In the genomic region with DNA sequence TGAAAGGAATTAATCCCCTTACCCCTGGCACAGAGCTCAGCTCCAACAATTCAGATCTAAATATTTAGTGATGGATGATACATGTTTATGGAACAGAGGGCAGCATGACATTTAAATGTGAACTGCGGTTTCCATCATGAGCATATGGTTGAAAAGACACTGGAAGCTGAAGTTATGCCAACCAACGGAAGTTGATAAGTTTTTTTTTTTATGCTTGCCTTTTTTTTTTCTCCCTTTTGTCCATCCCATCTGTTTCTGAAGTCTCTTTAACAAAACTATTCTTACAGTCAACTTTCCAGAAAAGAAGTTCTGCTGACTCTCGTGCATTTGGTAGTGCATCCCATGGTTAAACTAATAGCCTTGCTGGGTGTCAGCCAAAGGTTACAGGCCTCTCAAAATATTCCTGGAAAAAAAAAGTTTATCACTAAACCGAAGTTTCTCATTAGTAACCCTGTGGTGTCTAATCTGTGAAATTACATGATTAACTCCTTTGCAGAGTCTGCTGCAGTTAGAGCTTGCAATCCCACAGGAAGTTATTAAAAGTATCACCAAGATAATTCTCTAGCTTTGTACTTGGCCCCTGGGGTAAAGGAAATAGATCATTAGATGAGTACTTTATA, we compare ENCODE assay signal across 13 cellular contexts.
DNase-seq lines count a peak whose midpoint lies in the region; ATAC-seq and TF ChIP-seq lines count a peak whose summit lies in the region.
"Had no signal": no experiment of that assay in that cellular context is flagged by ENCODE, and none has a peak within 500 bp of the region (broad histone marks: within the 10 kb centered on the region; RNA-seq: fewer than 3 reads in every experiment).

No MANE protein-coding gene starts in this region.

- POLR2A ChIA-PET in HCT116 (lab: Charles Lee): no interaction called here

- RAD21 ChIA-PET in HCT116 (lab: Charles Lee; ENCODE audit: low non-redundant PET in 1 of 2, low total read pairs in 2 of 2, uncharacterized antibody in 2 of 2, unreplicated experiment in 2 of 2): no interaction called here

- H3K9me3 ChIP-seq in HCT116 (ENCODE audit: control insufficient read depth in 1 of 2, insufficient read depth in 1 of 2, low read depth in 1 of 2, low read length in 2 of 2) (no peaks in the 10 kb centered on the region), transverse colon (no peaks in the 10 kb centered on the region), Peyer's patch (no peaks in the 10 kb centered on the region)

- peak overlapping the region; percentile 38; the same call in 1 of the 2 replicates for H3K4me2 ChIP-seq in HCT116 (ENCODE audit: low read length)

- H3K27ac ChIP-seq in HCT116 (ENCODE audit: low read depth, low read length) (peak overlapping the region; percentile 56; the same call in 1 of the 2 replicates), transverse colon (peak overlapping the region; percentile 16 to 56 (median 41)), Peyer's patch (no peak overlapping the region)

- H3K9ac ChIP-seq in HCT116 (ENCODE audit: low read length): no peak overlapping the region

- H3K36me3 ChIP-seq in HCT116 (ENCODE audit: control insufficient read depth in 1 of 2, insufficient read depth in 2 of 2, low read length in 2 of 2) (no peaks in the 10 kb centered on the region), transverse colon (no peaks in the 10 kb centered on the region), Peyer's patch (no peaks in the 10 kb centered on the region)

- TF ChIP-seq RAD21 in HCT116 (IDR thresholded peaks at IDR 0.05; ENCODE audit: low read depth): no peak

- no peak for DNase-seq in HCT116 (ENCODE audit: low read depth, low spot score)
- DNase-seq in SK-MEL-5 (ENCODE audit: low read depth, low spot score): peak; percentile 44
- DNase-seq in foreskin melanocyte: peak; percentile 83
- no peak for DNase-seq in transverse colon
- no peak for DNase-seq in putamen (ENCODE audit: low spot score)
- no peak for DNase-seq in Peyer's patch
- DNase-seq: activated CD4-positive, alpha-beta memory T cell treated with anti-CD3 and anti-CD28 coated beads, Interleukin-2, amount 10 ng/mL, durations not matched to agents 7 days and 5 days; activated naive CD8-positive, alpha-beta T cell treated with anti-CD3 and anti-CD28 coated beads, Interleukin-2, amount 10 ng/mL, durations not matched to agents 7 days and 5 days; immature natural killer cell; Karpas-422; nucleus accumbens; SW 1271 had no signal

- H3K27me3 ChIP-seq in HCT116 (ENCODE audit: insufficient read depth, low read length) (no peaks in the 10 kb centered on the region), transverse colon (no peaks in the 10 kb centered on the region), Peyer's patch (no peaks in the 10 kb centered on the region)

- no peak for TF ChIP-seq POLR2A in HCT116 (IDR thresholded peaks at IDR 0.05; ENCODE audit: borderline replicate concordance, extremely low read depth, insufficient read depth, insufficient read length)
- no peak for TF ChIP-seq POLR2A in transverse colon (IDR thresholded peaks at IDR 0.05)
- TF ChIP-seq POLR2A in Peyer's patch (IDR thresholded peaks at IDR 0.05): no peak

- no peaks in the 10 kb centered on the region for H3K79me2 ChIP-seq in HCT116 (ENCODE audit: insufficient read depth, low read length)

- H2AFZ ChIP-seq in HCT116 (ENCODE audit: low read depth, low read length, poor library complexity, severe bottlenecking): peak overlapping the region; percentile 81

- H3K4me1 ChIP-seq in HCT116 (ENCODE audit: control insufficient read depth in 1 of 2, insufficient read depth in 2 of 2, low read length in 2 of 2): peaks cover 20 to 28% of the 10 kb centered on the region in 2 experiments
- peaks cover 0 to 4% (median 0%) of the 10 kb centered on the region in 4 donors for H3K4me1 ChIP-seq in transverse colon
- no peaks in the 10 kb centered on the region for H3K4me1 ChIP-seq in Peyer's patch

- ATAC-seq in HCT116 (0 out of 2 replicates have a peak, but pooled peaks have one; percentile 42), HG03521 (IDR thresholded peaks at IDR 0.05; ENCODE audit: unreplicated experiment) (no peak)

- TF ChIP-seq EP300 in transverse colon (IDR thresholded peaks at IDR 0.05; ENCODE audit: low read depth): no peak

- H3K9me2 ChIP-seq in HCT116 (ENCODE audit: insufficient read depth): no peaks in the 10 kb centered on the region

- no peaks in the 10 kb centered on the region for H4K20me1 ChIP-seq in HCT116 (ENCODE audit: insufficient read depth)

- H3K4me3 ChIP-seq in HCT116 (replicated peaks in 1 of 2; ENCODE audit: low read depth in 1 of 2, low read length in 2 of 2) (no peak overlapping the region), transverse colon (no peak overlapping the region), Peyer's patch (no peak overlapping the region)

- CTCF ChIA-PET in HCT116 (lab: Charles Lee): no interaction called here

- no TSS peak for BruUV-seq in HCT116 (replicated peaks; lab: Mats Ljungman, UMichigan)

- TF ChIP-seq CTCF in HCT116 (IDR thresholded peaks at IDR 0.05 in 2 of 3, conservative IDR thresholded peaks at IDR 0.05 in 1 of 3; ENCODE audit: borderline replicate concordance in 1 of 3, insufficient read depth in 1 of 3, low read depth in 2 of 3, low read length in 2 of 3): no peak
- TF ChIP-seq CTCF in transverse colon (IDR thresholded peaks at IDR 0.05): no peak
- no peak for TF ChIP-seq CTCF in Peyer's patch (IDR thresholded peaks at IDR 0.05)

- in situ Hi-C loops in SK-MEL-5 (cut with HindIII; ENCODE audit: low pct_unique_long_range_greater_than_20kb, low sequenced_read_pairs): no loop called here
- in situ Hi-C loops in transverse colon (cut with MboI; ENCODE audit: low pct_ligation_motif_present in 1 of 4, low pct_unique_long_range_greater_than_20kb in 1 of 4, low sequenced_read_pairs in 3 of 4): no loop called here

- intact Hi-C loops in HCT116 (cut with micrococcal nuclease): no loop called here
- intact Hi-C loops in transverse colon (cut with DNase I; ENCODE audit: low total_unique reads): no loop called here

- whole genome bisulfite sequencing in transverse colon (ENCODE audit: low coverage in 1 of 2), 2 donors: 32 to 65% methylated on average over 3 to 4 of the region's 4 CpGs

TF ChIP-seq in HCT116, 20 proteins besides CTCF, POLR2A, EP300 and RAD21:
- no peak for TF ChIP-seq TCF7L2 (IDR thresholded peaks at IDR 0.05; ENCODE audit: borderline replicate concordance, extremely low read depth, insufficient read depth, insufficient read length)
- TF ChIP-seq EZH2 (IDR thresholded peaks at IDR 0.05): no peak
- TF ChIP-seq, protein P1, sequence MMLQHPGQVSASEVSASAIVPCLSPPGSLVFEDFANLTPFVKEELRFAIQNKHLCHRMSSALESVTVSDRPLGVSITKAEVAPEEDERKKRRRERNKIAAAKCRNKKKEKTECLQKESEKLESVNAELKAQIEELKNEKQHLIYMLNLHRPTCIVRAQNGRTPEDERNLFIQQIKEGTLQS (IDR thresholded peaks at IDR 0.05): no peak
- no peak for TF ChIP-seq ELF1 (IDR thresholded peaks at IDR 0.05; ENCODE audit: borderline replicate concordance, low read depth)
- TF ChIP-seq YY1 (IDR thresholded peaks at IDR 0.05; ENCODE audit: extremely low read depth, insufficient replicate concordance, low read depth, low read length): no peak
- no peak for TF ChIP-seq ZFX (IDR thresholded peaks at IDR 0.05)
- TF ChIP-seq POLR2AphosphoS5 (IDR thresholded peaks at IDR 0.05; ENCODE audit: low read depth, low read length): no peak

Comparison
In these comparisons a context has a peak if more than half of its experiments do, and no peak if none do; other contexts are left out.
1. DNase-seq: peak in SK-MEL-5 (single experiment) and foreskin melanocyte (single experiment); none in HCT116 (single experiment), transverse colon (single experiment), putamen (single experiment) and Peyer's patch (0 of 3).
2. H3K27ac ChIP-seq: peak in HCT116 (single experiment) and transverse colon (4 of 4); none in Peyer's patch (0 of 4).